8 cellular contexts compared by ENCODE assay signal in the genomic region with DNA sequence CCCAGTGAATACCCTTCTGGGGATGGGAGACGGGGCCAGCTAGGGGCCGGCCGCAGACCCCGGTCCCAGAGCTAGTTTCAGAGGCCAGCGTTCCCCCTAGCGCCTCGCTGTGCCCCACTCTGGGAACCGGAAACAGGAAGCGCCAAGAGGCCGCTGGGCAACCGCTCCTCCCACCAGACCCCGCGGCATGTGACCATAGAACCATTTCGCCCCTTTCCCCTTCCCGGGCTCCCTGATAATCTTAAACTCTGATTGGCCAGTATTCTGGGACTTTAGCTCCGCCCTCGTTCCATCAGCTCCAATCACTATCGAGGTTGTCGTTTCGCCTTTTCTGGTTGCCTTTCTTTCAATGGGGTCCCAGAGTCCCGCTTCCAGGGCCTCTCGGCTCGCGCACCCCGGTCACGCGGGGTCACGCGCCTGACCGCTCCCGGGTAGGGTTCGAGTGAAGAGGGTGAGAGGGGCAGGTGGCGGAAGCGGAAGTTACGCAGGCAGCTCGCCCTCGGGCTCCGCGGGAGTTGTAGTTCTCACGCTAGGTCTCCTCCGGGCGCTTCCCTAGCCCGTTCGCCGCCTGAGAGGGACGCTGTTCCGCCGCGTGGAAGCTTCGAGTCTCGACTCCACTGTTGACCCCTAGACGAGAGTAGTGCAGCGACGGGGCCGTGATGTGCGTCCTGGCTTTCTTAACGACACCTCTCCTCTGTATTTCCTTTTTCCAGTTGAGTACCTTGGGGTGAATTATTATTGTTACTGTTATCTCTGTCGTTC. TPM values are rescaled to one million over a fixed set of nuclear protein-coding genes. Genes with fewer than 3 reads are reported as not detected.
DNase-seq lines count a peak whose midpoint lies in the region; ATAC-seq and TF ChIP-seq lines count a peak whose summit lies in the region.

A gene (minus strand): TSS at position 121 of the 762 bp plus-strand sequence. CDS start 3,241 bp downstream, outside the sequence.

- peak; percentile 57; the same call in 1 of the 2 replicates for TF ChIP-seq RAD21 in Ishikawa (IDR thresholded peaks at IDR 0.05; ENCODE audit: low read depth)

- peak; percentile 38; the same call in 1 of the 2 replicates for TF ChIP-seq EP300 in Ishikawa (IDR thresholded peaks at IDR 0.05; ENCODE audit: borderline replicate concordance)

- peak; percentile 100 for DNase-seq in DMS53 (lab: John Stamatoyannopoulos, UW)
- DNase-seq in OCI-M2 (lab: John Stamatoyannopoulos, UW; ENCODE audit: unreplicated experiment) = peak; percentile 97
- DNase-seq in activated T-cell treated with anti-CD3 and anti-CD28 coated beads for 4 hours = peak; percentile 82
- peak; percentile 94 for DNase-seq in epithelial cell of esophagus (ENCODE audit: low read depth)
- DNase-seq in stimulated activated CD8-positive, alpha-beta memory T cell treated with anti-CD3 and anti-CD28 coated beads, Interleukin-4, amount 100 ng/mL, for 1 hour (ENCODE audit: low read depth in 2 of 2, low spot score in 1 of 2) = peak; percentile 76

- no peaks in the 10 kb centered on the region for H3K27me3 ChIP-seq in mononuclear cell (ENCODE audit: insufficient read depth, low read length)

- peaks cover 47% of the 10 kb centered on the region for H3K4me1 ChIP-seq in mononuclear cell (ENCODE audit: insufficient read depth, low read length)

- H3K4me3 ChIP-seq in epithelial cell of esophagus (ENCODE audit: low read length) = peak within 1 kb of the TSS; percentile 94
- H3K4me3 ChIP-seq in mononuclear cell (ENCODE audit: low read length) = peak within 1 kb of the TSS; percentile 74

- ATAC-seq in GM21576 (IDR thresholded peaks at IDR 0.05; ENCODE audit: unreplicated experiment) = peak; percentile 81

- H3K9me3 ChIP-seq in mononuclear cell (ENCODE audit: low read depth, low read length) = no peaks in the 10 kb centered on the region

- TF ChIP-seq CTCF in epithelial cell of esophagus (IDR thresholded peaks at IDR 0.05; ENCODE audit: insufficient read depth, low read depth, low read length, missing control alignments) = peak; percentile 56

TF ChIP-seq in Ishikawa, 13 proteins besides CTCF, POLR2A, EP300 and RAD21:
- TF ChIP-seq TEAD4 (IDR thresholded peaks at IDR 0.05) = peak; percentile 4
- peak; percentile 51 for TF ChIP-seq NFIC (IDR thresholded peaks at IDR 0.05)
- TF ChIP-seq CEBPB (IDR thresholded peaks at IDR 0.05) = peak; percentile 34; the same call in 1 of the 2 replicates
- TF ChIP-seq, protein P1, sequence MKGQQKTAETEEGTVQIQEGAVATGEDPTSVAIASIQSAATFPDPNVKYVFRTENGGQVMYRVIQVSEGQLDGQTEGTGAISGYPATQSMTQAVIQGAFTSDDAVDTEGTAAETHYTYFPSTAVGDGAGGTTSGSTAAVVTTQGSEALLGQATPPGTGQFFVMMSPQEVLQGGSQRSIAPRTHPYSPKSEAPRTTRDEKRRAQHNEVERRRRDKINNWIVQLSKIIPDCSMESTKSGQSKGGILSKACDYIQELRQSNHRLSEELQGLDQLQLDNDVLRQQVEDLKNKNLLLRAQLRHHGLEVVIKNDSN (IDR thresholded peaks at IDR 0.05) = peak; percentile 94
- 0 out of 2 replicates have a peak, but pooled peaks have one; percentile 54 for TF ChIP-seq ZBTB7A (IDR thresholded peaks at IDR 0.05; ENCODE audit: low read depth)
- peak; percentile 87 for TF ChIP-seq TAF1 (IDR thresholded peaks at IDR 0.05; ENCODE audit: low read depth)
- no peak; the same call in none of the 2 replicates for TF ChIP-seq EGR1 (IDR thresholded peaks at IDR 0.05)
- no peak for TF ChIP-seq FOXM1 (IDR thresholded peaks at IDR 0.05; ENCODE audit: borderline replicate concordance, low read depth)
- TF ChIP-seq, protein P2, sequence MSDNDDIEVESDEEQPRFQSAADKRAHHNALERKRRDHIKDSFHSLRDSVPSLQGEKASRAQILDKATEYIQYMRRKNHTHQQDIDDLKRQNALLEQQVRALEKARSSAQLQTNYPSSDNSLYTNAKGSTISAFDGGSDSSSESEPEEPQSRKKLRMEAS (IDR thresholded peaks at IDR 0.05) = peak; percentile 93
- TF ChIP-seq TCF12 (IDR thresholded peaks at IDR 0.05; ENCODE audit: low read depth) = peak; percentile 70; the same call in 1 of the 2 replicates
- TF ChIP-seq YY1 (IDR thresholded peaks at IDR 0.05; ENCODE audit: low read depth) = peak; percentile 44; the same call in 1 of the 2 replicates
- TF ChIP-seq CREB1 (IDR thresholded peaks at IDR 0.05; ENCODE audit: low read depth) = peak; percentile 83
- TF ChIP-seq, protein P3, sequence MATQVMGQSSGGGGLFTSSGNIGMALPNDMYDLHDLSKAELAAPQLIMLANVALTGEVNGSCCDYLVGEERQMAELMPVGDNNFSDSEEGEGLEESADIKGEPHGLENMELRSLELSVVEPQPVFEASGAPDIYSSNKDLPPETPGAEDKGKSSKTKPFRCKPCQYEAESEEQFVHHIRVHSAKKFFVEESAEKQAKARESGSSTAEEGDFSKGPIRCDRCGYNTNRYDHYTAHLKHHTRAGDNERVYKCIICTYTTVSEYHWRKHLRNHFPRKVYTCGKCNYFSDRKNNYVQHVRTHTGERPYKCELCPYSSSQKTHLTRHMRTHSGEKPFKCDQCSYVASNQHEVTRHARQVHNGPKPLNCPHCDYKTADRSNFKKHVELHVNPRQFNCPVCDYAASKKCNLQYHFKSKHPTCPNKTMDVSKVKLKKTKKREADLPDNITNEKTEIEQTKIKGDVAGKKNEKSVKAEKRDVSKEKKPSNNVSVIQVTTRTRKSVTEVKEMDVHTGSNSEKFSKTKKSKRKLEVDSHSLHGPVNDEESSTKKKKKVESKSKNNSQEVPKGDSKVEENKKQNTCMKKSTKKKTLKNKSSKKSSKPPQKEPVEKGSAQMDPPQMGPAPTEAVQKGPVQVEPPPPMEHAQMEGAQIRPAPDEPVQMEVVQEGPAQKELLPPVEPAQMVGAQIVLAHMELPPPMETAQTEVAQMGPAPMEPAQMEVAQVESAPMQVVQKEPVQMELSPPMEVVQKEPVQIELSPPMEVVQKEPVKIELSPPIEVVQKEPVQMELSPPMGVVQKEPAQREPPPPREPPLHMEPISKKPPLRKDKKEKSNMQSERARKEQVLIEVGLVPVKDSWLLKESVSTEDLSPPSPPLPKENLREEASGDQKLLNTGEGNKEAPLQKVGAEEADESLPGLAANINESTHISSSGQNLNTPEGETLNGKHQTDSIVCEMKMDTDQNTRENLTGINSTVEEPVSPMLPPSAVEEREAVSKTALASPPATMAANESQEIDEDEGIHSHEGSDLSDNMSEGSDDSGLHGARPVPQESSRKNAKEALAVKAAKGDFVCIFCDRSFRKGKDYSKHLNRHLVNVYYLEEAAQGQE (IDR thresholded peaks at IDR 0.05; ENCODE audit: low read depth) = 0 out of 2 replicates have a peak, but pooled peaks have one; percentile 18

RNA-seq across cellular contexts. Expression of the gene that starts here (rescaled TPM):
- 78.2 TPM for total RNA-seq in mononuclear cell

Comparison
In these comparisons a context has a peak if more than half of its experiments do, and no peak if none do; other contexts are left out.
1. Peak in every context shown above with its lines: DNase-seq, ATAC-seq and H3K4me3 ChIP-seq.